31 cellular contexts compared by ENCODE assay signal in the genomic region with DNA sequence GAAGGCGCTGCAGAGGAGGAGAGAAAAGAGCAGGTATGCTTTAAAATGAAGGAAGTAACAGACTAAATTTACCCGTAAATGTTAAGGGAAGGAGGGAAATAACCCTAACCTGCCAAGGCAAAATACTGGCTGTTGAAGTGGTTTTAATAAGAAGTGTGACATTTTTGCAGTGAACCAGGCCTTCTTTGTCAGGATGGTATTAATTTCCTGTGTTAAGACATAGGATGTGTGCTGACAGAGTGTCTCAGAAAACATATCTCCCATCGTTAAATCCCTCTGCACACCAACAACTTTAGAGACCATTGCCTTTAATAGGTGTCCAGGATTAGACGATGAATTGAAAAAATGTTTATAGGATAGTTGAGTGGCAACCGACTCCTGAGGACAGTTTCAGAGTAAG. TPM values are rescaled to one million over a fixed set of nuclear protein-coding genes. Genes with fewer than 3 reads are reported as not detected.
A peak's percentile ranks its signal among the peaks of the same experiment; 100 is the strongest.
DNase-seq lines count a peak whose midpoint lies in the region; ATAC-seq and TF ChIP-seq lines count a peak whose summit lies in the region.
"Had no signal": no experiment of that assay in that cellular context is flagged by ENCODE, and none has a peak within 500 bp of the region (broad histone marks: within the 10 kb centered on the region; RNA-seq: fewer than 3 reads in every experiment).

No MANE protein-coding gene starts in this region.

- no peak for TF ChIP-seq EP300 in gastroesophageal sphincter (IDR thresholded peaks at IDR 0.05)

- ATAC-seq in activated CD8-positive, alpha-beta T cell treated with anti-CD3 and anti-CD28 coated beads, Interleukin-2, amount 10 ng/mL, durations not matched to agents 7 days and 5 days, result no peak
- no peak for ATAC-seq in naive thymus-derived CD4-positive, alpha-beta T cell
- ATAC-seq in GM18498 (IDR thresholded peaks at IDR 0.05; ENCODE audit: unreplicated experiment) (no peak), gastroesophageal sphincter (no peak)
- ATAC-seq: activated CD4-positive, CD25-positive, alpha-beta regulatory T cell treated with anti-CD3 and anti-CD28 coated beads, Interleukin-2, amount 50 U/mL, for 24 hours; esophagus mucosa; left ventricle myocardium superior; PC-3; right lobe of liver had no signal

- H3K36me3 Mint-ChIP-seq in activated naive CD4-positive, alpha-beta T cell treated with anti-CD3 and anti-CD28 coated beads, Interleukin-2, amount 50 U/mL, for 24 hours, result peaks cover 7% of the 10 kb centered on the region
- peaks cover 72% of the 10 kb centered on the region for H3K36me3 Mint-ChIP-seq in activated CD8-positive, alpha-beta T cell treated with anti-CD3 and anti-CD28 coated beads, Interleukin-2, amount 10 ng/mL, durations not matched to agents 7 days and 5 days (ENCODE audit: low read depth)
- H3K36me3 Mint-ChIP-seq in naive thymus-derived CD4-positive, alpha-beta T cell, result peaks cover 0 to 45% (median 27%) of the 10 kb centered on the region in 5 donors

- H3K27me3 Mint-ChIP-seq in activated naive CD4-positive, alpha-beta T cell treated with anti-CD3 and anti-CD28 coated beads, Interleukin-2, amount 50 U/mL, for 24 hours, result no peaks in the 10 kb centered on the region
- H3K27me3 Mint-ChIP-seq in activated CD8-positive, alpha-beta T cell treated with anti-CD3 and anti-CD28 coated beads, Interleukin-2, amount 10 ng/mL, durations not matched to agents 7 days and 5 days (ENCODE audit: low read depth), result no peaks in the 10 kb centered on the region
- H3K27me3 Mint-ChIP-seq in naive thymus-derived CD4-positive, alpha-beta T cell, result no peaks in the 10 kb centered on the region
- H3K27me3 Mint-ChIP-seq: dendritic cell treated with granulocyte-macrophage colony-stimulating factor and Interleukin-4, amounts not matched to agents 40 ng/mL and 50 ng/mL, for 4 days; progenitor cell of endocrine pancreas had no signal

- H3K9me3 ChIP-seq in naive thymus-derived CD4-positive, alpha-beta T cell (ENCODE audit: control insufficient read depth in 2 of 3, low read length in 3 of 3), result no peaks in the 10 kb centered on the region
- no peaks in the 10 kb centered on the region for H3K9me3 ChIP-seq in gastroesophageal sphincter
- H3K9me3 ChIP-seq: right lobe of liver, upper lobe of left lung had no signal

- DNase-seq in activated naive CD4-positive, alpha-beta T cell treated with anti-CD3 and anti-CD28 coated beads, Interleukin-2, amount 50 U/mL, for 16 hours, result no peak
- DNase-seq in activated CD8-positive, alpha-beta T cell treated with anti-CD3 and anti-CD28 coated beads, Interleukin-2, amount 10 ng/mL, durations not matched to agents 7 days and 5 days, result no peak
- no peak for DNase-seq in naive thymus-derived CD4-positive, alpha-beta T cell
- DNase-seq in NCI-H345 (lab: John Stamatoyannopoulos, UW) (no peak), DMS53 treated with DMSO at 0.1 percent for 48 hours (lab: John Stamatoyannopoulos, UW; ENCODE audit: unreplicated experiment) (no peak)
- DNase-seq: activated CD4-positive, alpha-beta T cell treated with anti-CD3 and anti-CD28 coated beads, Interleukin-2, amount 50 U/mL, for 4 hours; activated effector memory CD4-positive, alpha-beta T cell treated with Interleukin-2 at 50 U/mL for 16 hours; caudate nucleus; foreskin fibroblast; H9; head of caudate nucleus; left ventricle myocardium superior; MM.1S; NCI-H1105 treated with DMSO at 0.1 percent for 48 hours; NCI-H1930; NCI-H69; nucleus accumbens; PC-3; right lobe of liver; stimulated activated CD8-positive, alpha-beta memory T cell treated with anti-CD3 and anti-CD28 coated beads, Interleukin-4, amount 100 ng/mL, for 48 hours; T-helper 2 cell; upper lobe of left lung had no signal

- H3K27me3 ChIP-seq in naive thymus-derived CD4-positive, alpha-beta T cell (ENCODE audit: control insufficient read depth in 2 of 2, insufficient read depth in 2 of 2, low read length in 2 of 2), result no peaks in the 10 kb centered on the region
- H3K27me3 ChIP-seq in gastroesophageal sphincter, result no peaks in the 10 kb centered on the region
- H3K27me3 ChIP-seq: right lobe of liver, upper lobe of left lung had no signal

- H3K27ac Mint-ChIP-seq in activated naive CD4-positive, alpha-beta T cell treated with anti-CD3 and anti-CD28 coated beads, Interleukin-2, amount 50 U/mL, for 24 hours, result peak overlapping the region; percentile 25
- peak overlapping the region; percentile 14 for H3K27ac Mint-ChIP-seq in activated CD8-positive, alpha-beta T cell treated with anti-CD3 and anti-CD28 coated beads, Interleukin-2, amount 10 ng/mL, durations not matched to agents 7 days and 5 days
- H3K27ac Mint-ChIP-seq in naive thymus-derived CD4-positive, alpha-beta T cell, result peak overlapping the region in 4 of 9 donors; percentile 3 to 72 (median 56)
- H3K27ac Mint-ChIP-seq: dendritic cell treated with granulocyte-macrophage colony-stimulating factor and Interleukin-4, amounts not matched to agents 40 ng/mL and 50 ng/mL, for 4 days; H9; progenitor cell of endocrine pancreas had no signal

- H3K36me3 ChIP-seq in naive thymus-derived CD4-positive, alpha-beta T cell (ENCODE audit: control insufficient read depth in 2 of 3, insufficient read depth in 3 of 3, low read length in 3 of 3), result peaks cover 0 to 14% (median 8%) of the 10 kb centered on the region in 3 experiments
- H3K36me3 ChIP-seq in gastroesophageal sphincter, result peaks cover 0 to 10% of the 10 kb centered on the region in 2 donors
- H3K36me3 ChIP-seq: right lobe of liver, upper lobe of left lung had no signal

- TF ChIP-seq CTCF in gastroesophageal sphincter (IDR thresholded peaks at IDR 0.05), result no peak

- peaks cover 76% of the 10 kb centered on the region in 2 donors for H3K4me1 ChIP-seq in naive thymus-derived CD4-positive, alpha-beta T cell (ENCODE audit: control insufficient read depth in 2 of 2, insufficient read depth in 2 of 2, low read length in 2 of 2)
- H3K4me1 ChIP-seq in gastroesophageal sphincter, result peaks cover 0 to 35% (median 0%) of the 10 kb centered on the region in 3 donors

- intact Hi-C loops in naive thymus-derived CD4-positive, alpha-beta T cell (cut with micrococcal nuclease), result no loop called here

- peaks cover 94% of the 10 kb centered on the region for H3K4me1 Mint-ChIP-seq in activated naive CD4-positive, alpha-beta T cell treated with anti-CD3 and anti-CD28 coated beads, Interleukin-2, amount 50 U/mL, for 24 hours
- peaks cover 83% of the 10 kb centered on the region for H3K4me1 Mint-ChIP-seq in activated CD8-positive, alpha-beta T cell treated with anti-CD3 and anti-CD28 coated beads, Interleukin-2, amount 10 ng/mL, durations not matched to agents 7 days and 5 days (ENCODE audit: low read depth)
- peaks cover 77 to 98% (median 94%) of the 10 kb centered on the region in 7 donors for H3K4me1 Mint-ChIP-seq in naive thymus-derived CD4-positive, alpha-beta T cell

- CTCF ChIA-PET in activated CD8-positive, alpha-beta T cell treated with anti-CD3 and anti-CD28 coated beads, Interleukin-2, amount 10 ng/mL, durations not matched to agents 7 days and 5 days (lab: Charles Lee), result no interaction called here
- CTCF ChIA-PET in naive thymus-derived CD4-positive, alpha-beta T cell (lab: Charles Lee), result no interaction called here

- 89 to 94% methylated on average over 4 to 5 of the region's 5 CpGs for WGBS in gastroesophageal sphincter (ENCODE audit: low coverage in 1 of 2), 2 donors

- no peak overlapping the region for H3K4me3 ChIP-seq in naive thymus-derived CD4-positive, alpha-beta T cell (ENCODE audit: low read length)
- no peak overlapping the region for H3K4me3 ChIP-seq in gastroesophageal sphincter
- H3K4me3 ChIP-seq: right lobe of liver, SK-N-MC, upper lobe of left lung had no signal

- no peak for TF ChIP-seq POLR2A in gastroesophageal sphincter (IDR thresholded peaks at IDR 0.05)

- H3K9me3 Mint-ChIP-seq in activated naive CD4-positive, alpha-beta T cell treated with anti-CD3 and anti-CD28 coated beads, Interleukin-2, amount 50 U/mL, for 24 hours, result no peaks in the 10 kb centered on the region
- H3K9me3 Mint-ChIP-seq in activated CD8-positive, alpha-beta T cell treated with anti-CD3 and anti-CD28 coated beads, Interleukin-2, amount 10 ng/mL, durations not matched to agents 7 days and 5 days (ENCODE audit: insufficient read depth), result no peaks in the 10 kb centered on the region
- no peaks in the 10 kb centered on the region for H3K9me3 Mint-ChIP-seq in naive thymus-derived CD4-positive, alpha-beta T cell
- H3K9me3 Mint-ChIP-seq: dendritic cell treated with granulocyte-macrophage colony-stimulating factor and Interleukin-4, amounts not matched to agents 40 ng/mL and 50 ng/mL, for 4 days; H9 had no signal

- H3K4me3 Mint-ChIP-seq in activated naive CD4-positive, alpha-beta T cell treated with anti-CD3 and anti-CD28 coated beads, Interleukin-2, amount 50 U/mL, for 24 hours, result peak overlapping the region; percentile 19
- no peak overlapping the region for H3K4me3 Mint-ChIP-seq in activated CD8-positive, alpha-beta T cell treated with anti-CD3 and anti-CD28 coated beads, Interleukin-2, amount 10 ng/mL, durations not matched to agents 7 days and 5 days
- H3K4me3 Mint-ChIP-seq in naive thymus-derived CD4-positive, alpha-beta T cell, result peak overlapping the region in 9 of 10 donors; percentile 4 to 97 (median 22)
- H3K4me3 Mint-ChIP-seq: dendritic cell treated with granulocyte-macrophage colony-stimulating factor and Interleukin-4, amounts not matched to agents 40 ng/mL and 50 ng/mL, for 4 days; H9 had no signal

- no peak overlapping the region for H3K27ac ChIP-seq in naive thymus-derived CD4-positive, alpha-beta T cell (ENCODE audit: low read depth, low read length)
- H3K27ac ChIP-seq in gastroesophageal sphincter, result no peak overlapping the region
- H3K27ac ChIP-seq: KMS-11, right lobe of liver, SK-N-MC, upper lobe of left lung had no signal

- POLR2A ChIA-PET in activated CD8-positive, alpha-beta T cell treated with anti-CD3 and anti-CD28 coated beads, Interleukin-2, amount 10 ng/mL, durations not matched to agents 7 days and 5 days (lab: Charles Lee), result no interaction called here
- POLR2A ChIA-PET in naive thymus-derived CD4-positive, alpha-beta T cell (lab: Charles Lee), result no interaction called here

RNA-seq across cellular contexts. Expression of gene TTC39C, which starts 9.9 kb away (rescaled TPM):
- 10 to 100 TPM; 71.5 to 72.2 TPM for total RNA-seq in activated CD8-positive, alpha-beta T cell treated with anti-CD3 and anti-CD28 coated beads, Interleukin-2, amount 10 ng/mL, durations not matched to agents 7 days and 5 days
- 10 to 100 TPM; 84.1 to 98.8 (median 91.4) TPM for total RNA-seq in naive thymus-derived CD4-positive, alpha-beta T cell
- polyA plus RNA-seq in naive thymus-derived CD4-positive, alpha-beta T cell, result 10 to 100 TPM; 51.4 to 71.2 TPM
- 10 to 100 TPM; 20.9 to 37.7 (median 33.6) TPM for total RNA-seq in gastroesophageal sphincter
